ENCODE assay signal across 11 cellular contexts in genomic region chr6:116633685-116634084, GRCh38. TPM values are rescaled to one million over a fixed set of nuclear protein-coding genes. Genes with fewer than 3 reads are reported as not detected.
DNase-seq lines count a peak whose midpoint lies in the region; ATAC-seq, FAIRE-seq and TF ChIP-seq lines count a peak whose summit lies in the region.
"Had no signal": no experiment of that assay in that cellular context is flagged by ENCODE, and none has a peak within 500 bp of the region (broad histone marks: within the 10 kb centered on the region; RNA-seq: fewer than 3 reads in every experiment).

No MANE protein-coding gene starts in this region.

- no peak overlapping the region for H3K4me2 ChIP-seq in keratinocyte (ENCODE audit: control insufficient read depth, extremely low read depth, insufficient read depth, low read depth, low read length)

- CTCF ChIA-PET in activated CD8-positive, alpha-beta memory T cell treated with anti-CD3 and anti-CD28 coated beads, Interleukin-2, amount 10 ng/mL, durations not matched to agents 7 days and 5 days (lab: Charles Lee): no interaction called here

- TF ChIP-seq CTCF in GM12872 (IDR thresholded peaks at IDR 0.05; ENCODE audit: insufficient read depth, low read depth, low read length) (peak; percentile 65), keratinocyte (optimal IDR thresholded peaks at IDR 0.05 in 1 of 3, IDR thresholded peaks at IDR 0.05 in 1 of 3, conservative IDR thresholded peaks at IDR 0.05 in 1 of 3; ENCODE audit: extremely low read depth in 1 of 3, insufficient read depth in 2 of 3, low read length in 3 of 3) (peak; percentile 22 to 32 (median 24))

- no peaks in the 10 kb centered on the region for H3K9me3 ChIP-seq in keratinocyte (ENCODE audit: control insufficient read depth, low read depth, low read length)
- H3K9me3 ChIP-seq: gastrocnemius medialis, suprapubic skin had no signal

- H3K27me3 Mint-ChIP-seq in activated CD8-positive, alpha-beta memory T cell treated with anti-CD3 and anti-CD28 coated beads, Interleukin-2, amount 10 ng/mL, durations not matched to agents 7 days and 5 days: no peaks in the 10 kb centered on the region
- H3K27me3 Mint-ChIP-seq in stimulated activated naive CD8-positive, alpha-beta T cell treated with anti-CD3 and anti-CD28 coated beads, Interleukin-15, amount 100 ng/mL, for 72 hours: no peaks in the 10 kb centered on the region

- no peaks in the 10 kb centered on the region for H3K79me2 ChIP-seq in keratinocyte (ENCODE audit: control insufficient read depth, insufficient read depth, low read length)

- H4K20me1 ChIP-seq in keratinocyte (ENCODE audit: control insufficient read depth, extremely low read depth, insufficient read depth, low read length): no peaks in the 10 kb centered on the region

- H3K4me3 ChIP-seq in keratinocyte (ENCODE audit: control insufficient read depth in 2 of 3, extremely low read depth in 1 of 3, insufficient read depth in 2 of 3, low read depth in 1 of 3, low read length in 3 of 3): no peak overlapping the region
- H3K4me3 ChIP-seq: gastrocnemius medialis, suprapubic skin had no signal

- no peaks in the 10 kb centered on the region for H3K9me1 ChIP-seq in keratinocyte (ENCODE audit: control insufficient read depth, extremely low read depth, insufficient read depth, low read length)

- H3K4me1 ChIP-seq in keratinocyte (ENCODE audit: control insufficient read depth, extremely low read depth, insufficient read depth, low read length): no peaks in the 10 kb centered on the region
- H3K4me1 ChIP-seq: gastrocnemius medialis, suprapubic skin had no signal

- H3K9me3 Mint-ChIP-seq in activated CD8-positive, alpha-beta memory T cell treated with anti-CD3 and anti-CD28 coated beads, Interleukin-2, amount 10 ng/mL, durations not matched to agents 7 days and 5 days (ENCODE audit: low read depth): no peaks in the 10 kb centered on the region
- H3K9me3 Mint-ChIP-seq in stimulated activated naive CD8-positive, alpha-beta T cell treated with anti-CD3 and anti-CD28 coated beads, Interleukin-15, amount 100 ng/mL, for 72 hours: no peaks in the 10 kb centered on the region

- H3K27ac ChIP-seq in keratinocyte (ENCODE audit: control insufficient read depth, insufficient read depth, low read length): no peak overlapping the region
- H3K27ac ChIP-seq: gastrocnemius medialis, suprapubic skin had no signal

- peaks cover 0 to 5% of the 10 kb centered on the region in 2 experiments for H3K36me3 ChIP-seq in keratinocyte (ENCODE audit: control insufficient read depth in 2 of 2, extremely low read depth in 1 of 2, insufficient read depth in 2 of 2, low read length in 2 of 2)

- ATAC-seq in HG03354 (IDR thresholded peaks at IDR 0.05; ENCODE audit: poor library complexity, severe bottlenecking, unreplicated experiment): peak; percentile 35
- peak; percentile 54; the same call in 1 of the 3 replicates for ATAC-seq in SK-N-SH treated with all-trans-retinoic acid at 6 μM for 48 hours
- ATAC-seq in activated CD8-positive, alpha-beta memory T cell treated with anti-CD3 and anti-CD28 coated beads, Interleukin-2, amount 10 ng/mL, durations not matched to agents 7 days and 5 days: no peak
- no peak for ATAC-seq in GM19023 (IDR thresholded peaks at IDR 0.05; ENCODE audit: unreplicated experiment)
- ATAC-seq in stimulated activated naive CD8-positive, alpha-beta T cell treated with anti-CD3 and anti-CD28 coated beads, Interleukin-15, amount 100 ng/mL, for 72 hours: no peak
- ATAC-seq: gastrocnemius medialis had no signal

- FAIRE-seq in keratinocyte (lab: Jason Lieb, UNC): peak; percentile 46

- dilution Hi-C loops in keratinocyte (cut with MboI; ENCODE audit: extremely low pct_ligation_motif_present, low sequenced_read_pairs): no loop called here

- H3K9ac ChIP-seq in keratinocyte (ENCODE audit: control insufficient read depth, extremely low read depth, insufficient read depth, low read length): no peak overlapping the region

- no peak overlapping the region for H3K4me3 Mint-ChIP-seq in activated CD8-positive, alpha-beta memory T cell treated with anti-CD3 and anti-CD28 coated beads, Interleukin-2, amount 10 ng/mL, durations not matched to agents 7 days and 5 days
- H3K4me3 Mint-ChIP-seq in stimulated activated naive CD8-positive, alpha-beta T cell treated with anti-CD3 and anti-CD28 coated beads, Interleukin-15, amount 100 ng/mL, for 72 hours: no peak overlapping the region

- no peak overlapping the region for H3K27ac Mint-ChIP-seq in activated CD8-positive, alpha-beta memory T cell treated with anti-CD3 and anti-CD28 coated beads, Interleukin-2, amount 10 ng/mL, durations not matched to agents 7 days and 5 days
- no peak overlapping the region for H3K27ac Mint-ChIP-seq in stimulated activated naive CD8-positive, alpha-beta T cell treated with anti-CD3 and anti-CD28 coated beads, Interleukin-15, amount 100 ng/mL, for 72 hours

- H3K36me3 Mint-ChIP-seq in activated CD8-positive, alpha-beta memory T cell treated with anti-CD3 and anti-CD28 coated beads, Interleukin-2, amount 10 ng/mL, durations not matched to agents 7 days and 5 days: peaks cover 20% of the 10 kb centered on the region

- DNase-seq in keratinocyte (ENCODE audit: low read depth, low spot score): no peak
- DNase-seq in activated CD8-positive, alpha-beta memory T cell treated with anti-CD3 and anti-CD28 coated beads, Interleukin-2, amount 10 ng/mL, durations not matched to agents 7 days and 5 days: no peak
- no peak for DNase-seq in stimulated activated CD4-positive, alpha-beta T cell treated with anti-CD3 and anti-CD28 coated beads, Interleukin-2, amount 100 ng/mL, for 24 hours
- no peak for DNase-seq in stimulated activated naive CD8-positive, alpha-beta T cell treated with anti-CD3 and anti-CD28 coated beads, Interleukin-15, amount 100 ng/mL, for 72 hours
- DNase-seq: activated CD4-positive, alpha-beta T cell treated with anti-CD3 and anti-CD28 coated beads for 1 hour; gastrocnemius medialis had no signal

- peaks cover 4% of the 10 kb centered on the region for H3K4me1 Mint-ChIP-seq in activated CD8-positive, alpha-beta memory T cell treated with anti-CD3 and anti-CD28 coated beads, Interleukin-2, amount 10 ng/mL, durations not matched to agents 7 days and 5 days
- H3K4me1 Mint-ChIP-seq in stimulated activated naive CD8-positive, alpha-beta T cell treated with anti-CD3 and anti-CD28 coated beads, Interleukin-15, amount 100 ng/mL, for 72 hours: no peaks in the 10 kb centered on the region

- no peak overlapping the region for H2AFZ ChIP-seq in keratinocyte (ENCODE audit: control insufficient read depth, low read length)

- no peaks in the 10 kb centered on the region for H3K27me3 ChIP-seq in keratinocyte (ENCODE audit: control insufficient read depth, extremely low read depth, insufficient read depth, low read length)
- H3K27me3 ChIP-seq: gastrocnemius medialis, suprapubic skin had no signal

TF ChIP-seq in SK-N-SH treated with all-trans-retinoic acid at 6 μM for 48 hours, 23 proteins besides CTCF, POLR2A, EP300 and RAD21 (continues in another document):
- TF ChIP-seq ARNTL (CRISPR knock-in tag; IDR thresholded peaks at IDR 0.05; ENCODE audit: borderline replicate concordance, low read depth) (no peak), TOX (CRISPR knock-in tag; IDR thresholded peaks at IDR 0.05; ENCODE audit: borderline replicate concordance) (no peak), ESRRG (CRISPR knock-in tag; IDR thresholded peaks at IDR 0.05) (no peak)

RNA-seq across cellular contexts. Expression of gene RSPH4A, which starts 17.4 kb away (rescaled TPM):
- polyA plus RNA-seq in keratinocyte: 0.10 to 0.12 TPM (median 0.11 TPM) in 3 replicates
- 0.12 TPM for polyA plus RNA-seq in keratinocyte (2011; ENCODE audit: low read depth)
- polyA plus RNA-seq in keratinocyte (2011; cell fraction: cytosol; rRNA removed): 0.04 and 0.05 TPM in 2 replicates
- 0.20 and 0.25 TPM in 2 replicates for polyA plus RNA-seq in keratinocyte (2011; cell fraction: nucleus; rRNA removed)
- polyA plus RNA-seq in keratinocyte (2012; ENCODE audit: low replicate concordance): 0.07 TPM in 2 replicates
- polyA minus RNA-seq in keratinocyte: 0.16 to 0.74 TPM in 2 of 3 replicates, not detected in the other
- polyA minus RNA-seq in keratinocyte (2011; cell fraction: cytosol; rRNA and poly(A)+ RNA removed): not detected
- polyA minus RNA-seq in keratinocyte (2011; cell fraction: nucleus; rRNA and poly(A)+ RNA removed): 0.21 and 0.31 TPM in 2 replicates
- under 1 TPM; 0.09 to 0.18 TPM for total RNA-seq in activated CD8-positive, alpha-beta memory T cell treated with anti-CD3 and anti-CD28 coated beads, Interleukin-2, amount 10 ng/mL, durations not matched to agents 7 days and 5 days

RNA-seq across cellular contexts. Expression of gene ZUP1, which starts 34.9 kb away (rescaled TPM):
- polyA plus RNA-seq in keratinocyte: 8.6 to 21.7 TPM (median 17.7 TPM) in 3 replicates
- 24.3 TPM for polyA plus RNA-seq in keratinocyte (2011; ENCODE audit: low read depth)
- 4.5 and 9.0 TPM in 2 replicates for polyA plus RNA-seq in keratinocyte (2011; cell fraction: cytosol; rRNA removed)
- polyA plus RNA-seq in keratinocyte (2011; cell fraction: nucleus; rRNA removed): 36.1 and 53.4 TPM in 2 replicates
- polyA plus RNA-seq in keratinocyte (2012; ENCODE audit: low replicate concordance): 8.3 and 18.6 TPM in 2 replicates
- polyA minus RNA-seq in keratinocyte: 2.1 to 10.9 TPM (median 7.7 TPM) in 3 replicates
- 6.3 TPM for polyA minus RNA-seq in keratinocyte (2011; cell fraction: cytosol; rRNA and poly(A)+ RNA removed)
- polyA minus RNA-seq in keratinocyte (2011; cell fraction: nucleus; rRNA and poly(A)+ RNA removed): 10.3 and 18.1 TPM in 2 replicates
- total RNA-seq in activated CD8-positive, alpha-beta memory T cell treated with anti-CD3 and anti-CD28 coated beads, Interleukin-2, amount 10 ng/mL, durations not matched to agents 7 days and 5 days: 10 to 100 TPM; 19.1 to 19.7 TPM

RNA-seq across cellular contexts. Expression of gene KPNA5, which starts 47.3 kb away (rescaled TPM):
- polyA plus RNA-seq in keratinocyte: 1.7 to 3.1 TPM (median 1.7 TPM) in 3 replicates
- polyA plus RNA-seq in keratinocyte (2011; ENCODE audit: low read depth): 3.1 TPM
- polyA plus RNA-seq in keratinocyte (2011; cell fraction: cytosol; rRNA removed): 1.1 and 2.1 TPM in 2 replicates
- 2.7 and 3.1 TPM in 2 replicates for polyA plus RNA-seq in keratinocyte (2011; cell fraction: nucleus; rRNA removed)
- polyA plus RNA-seq in keratinocyte (2012; ENCODE audit: low replicate concordance): 0.99 and 1.9 TPM in 2 replicates
- polyA minus RNA-seq in keratinocyte: 0.62 to 2.4 TPM (median 1.8 TPM) in 3 replicates
- 2.7 TPM for polyA minus RNA-seq in keratinocyte (2011; cell fraction: cytosol; rRNA and poly(A)+ RNA removed)
- 2.4 and 5.2 TPM in 2 replicates for polyA minus RNA-seq in keratinocyte (2011; cell fraction: nucleus; rRNA and poly(A)+ RNA removed)
- 1 to 10 TPM; 7.3 to 8.6 TPM for total RNA-seq in activated CD8-positive, alpha-beta memory T cell treated with anti-CD3 and anti-CD28 coated beads, Interleukin-2, amount 10 ng/mL, durations not matched to agents 7 days and 5 days

Comparison
In these comparisons a context has a peak if more than half of its experiments do, and no peak if none do; other contexts are left out.
1. ATAC-seq: peak in HG03354 (single experiment) and SK-N-SH treated with all-trans-retinoic acid at 6 μM for 48 hours (single experiment); none in activated CD8-positive, alpha-beta memory T cell treated with anti-CD3 and anti-CD28 coated beads, Interleukin-2, amount 10 ng/mL, durations not matched to agents 7 days and 5 days (single experiment), GM19023 (single experiment) and stimulated activated naive CD8-positive, alpha-beta T cell treated with anti-CD3 and anti-CD28 coated beads, Interleukin-15, amount 100 ng/mL, for 72 hours (single experiment).